In the genomic region with DNA sequence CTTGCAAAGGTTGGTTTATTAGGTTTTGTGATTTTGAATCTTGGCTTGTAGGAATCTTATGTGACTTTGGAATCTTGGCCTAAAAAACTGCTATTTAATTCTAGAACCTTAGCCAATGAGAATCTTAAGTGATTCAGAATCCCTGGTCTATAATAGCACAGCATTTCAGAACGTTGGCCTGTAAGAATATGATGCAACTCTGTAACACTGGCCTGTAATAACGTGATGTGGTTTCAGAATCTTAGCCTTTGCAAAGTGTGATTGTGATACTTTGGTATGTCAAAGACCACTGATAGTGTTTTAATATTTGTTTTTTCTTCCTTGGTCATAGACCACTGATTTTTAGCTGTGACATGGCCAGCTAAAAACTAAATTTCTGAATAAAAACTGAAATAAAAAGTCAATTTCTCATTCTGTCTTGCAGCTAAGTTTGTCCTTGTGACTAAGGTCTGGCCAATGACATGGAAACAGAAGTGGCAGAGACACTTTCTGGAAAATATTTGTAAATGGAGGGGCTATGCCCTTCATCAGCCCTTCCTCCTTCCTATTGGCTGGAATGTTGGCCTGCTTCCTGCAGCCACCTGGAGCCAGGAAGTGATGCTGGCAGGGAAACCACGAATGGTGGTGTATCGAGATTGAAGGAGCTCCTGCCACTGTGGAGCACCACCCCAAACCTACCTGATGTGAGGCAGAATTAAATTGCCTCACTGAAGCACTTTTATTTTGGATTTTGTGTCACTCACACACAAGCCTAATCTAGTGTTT, we compare ENCODE assay signal across 11 cellular contexts. TPM values are rescaled to one million over a fixed set of nuclear protein-coding genes. Genes with fewer than 3 reads are reported as not detected.
DNase-seq lines count a peak whose midpoint lies in the region; TF ChIP-seq lines count a peak whose summit lies in the region.
"Had no signal": no experiment of that assay in that cellular context is flagged by ENCODE, and none has a peak within 500 bp of the region (broad histone marks: within the 10 kb centered on the region; RNA-seq: fewer than 3 reads in every experiment).

No MANE protein-coding gene starts in this region.

- H3K4me3 ChIP-seq in esophagus muscularis mucosa = no peak overlapping the region
- H3K4me3 ChIP-seq: psoas muscle had no signal

- no peaks in the 10 kb centered on the region for H3K27me3 ChIP-seq in esophagus muscularis mucosa

- TF ChIP-seq POLR2A in esophagus muscularis mucosa (IDR thresholded peaks at IDR 0.05; ENCODE audit: low read depth) = no peak

- peak overlapping the region; percentile 0 to 21 (median 6) for H3K27ac ChIP-seq in esophagus muscularis mucosa (replicated peaks in 1 of 4)
- H3K27ac ChIP-seq: psoas muscle had no signal

- 68% methylated on average over 4 of the region's 4 CpGs for WGBS in esophagus muscularis mucosa

- TF ChIP-seq EP300 in esophagus muscularis mucosa (IDR thresholded peaks at IDR 0.05) = no peak

- peak; percentile 98 for DNase-seq in EH (ENCODE audit: low read depth)
- peak; percentile 89 for DNase-seq in OCI-M1 (lab: John Stamatoyannopoulos, UW)
- no peak for DNase-seq in esophagus muscularis mucosa (ENCODE audit: extremely low spot score)
- peak; percentile 82 for DNase-seq in renal cortical epithelial cell (ENCODE audit: low read depth)
- DNase-seq in activated effector memory CD4-positive, alpha-beta T cell treated with Interleukin-2 at 50 U/mL for 16 hours = no peak
- no peak for DNase-seq in DMS79 treated with DMSO at 0.1 percent for 48 hours (lab: John Stamatoyannopoulos, UW)
- no peak for DNase-seq in T-helper 2 cell
- no peak for DNase-seq in NCI-H748 treated with DMSO at 0.1 percent for 48 hours (lab: John Stamatoyannopoulos, UW)
- DNase-seq: foreskin melanocyte, NCI-H2171 treated with DMSO at 0.1 percent for 48 hours, psoas muscle had no signal

- intact Hi-C loops in esophagus muscularis mucosa (cut with DNase I) = no loop called here

- H3K4me1 ChIP-seq in esophagus muscularis mucosa = no peaks in the 10 kb centered on the region
- H3K4me1 ChIP-seq: psoas muscle had no signal

- TF ChIP-seq CTCF in esophagus muscularis mucosa (IDR thresholded peaks at IDR 0.05) = no peak

- peaks cover 0 to 22% (median 8%) of the 10 kb centered on the region in 4 donors for H3K9me3 ChIP-seq in esophagus muscularis mucosa

- H3K36me3 ChIP-seq in esophagus muscularis mucosa = no peaks in the 10 kb centered on the region

RNA-seq across cellular contexts. Expression of a gene that starts 42.3 kb away (rescaled TPM):
- total RNA-seq in esophagus muscularis mucosa = 10 to 100 TPM in 1 of 4 donors, 1 to 10 TPM in 3; 5.8 to 12.2 (median 7.5) TPM
- total RNA-seq in renal cortical epithelial cell = 2.9 and 6.3 TPM in 2 replicates

Comparison
In these comparisons a context has a peak if more than half of its experiments do, and no peak if none do; other contexts are left out.
1. DNase-seq: peak in EH (single experiment), OCI-M1 (single experiment) and renal cortical epithelial cell (single experiment); none in esophagus muscularis mucosa (single experiment), activated effector memory CD4-positive, alpha-beta T cell treated with Interleukin-2 at 50 U/mL for 16 hours (single experiment), DMS79 treated with DMSO at 0.1 percent for 48 hours (single experiment), T-helper 2 cell (0 of 5) and NCI-H748 treated with DMSO at 0.1 percent for 48 hours (single experiment).